In genomic region chr1:64246294-64246917, GRCh38 we compare ENCODE assay signal across 8 cellular contexts. TPM values are rescaled to one million over a fixed set of nuclear protein-coding genes. Genes with fewer than 3 reads are reported as not detected.
DNase-seq lines count a peak whose midpoint lies in the region; ATAC-seq and TF ChIP-seq lines count a peak whose summit lies in the region.

No MANE protein-coding gene starts in this region.

- peak overlapping the region; percentile 94 for H3K27ac ChIP-seq in VCaP
- no peak overlapping the region for H3K27ac ChIP-seq in thyroid gland

- H3K4me3 ChIP-seq in thyroid gland (replicated peaks in 1 of 3) = no peak overlapping the region

- H3K27ac Mint-ChIP-seq in T-helper 17 cell = no peak overlapping the region

- DNase-seq in GF-D8 (lab: John Stamatoyannopoulos, UW) (peak; percentile 9), NCI-H1092 (lab: John Stamatoyannopoulos, UW) (peak; percentile 5), left ventricle myocardium superior (no peak), thyroid gland (no peak), T-helper 17 cell (no peak), activated gamma-delta T cell treated with Interleukin-2 at 50 U/mL for 16 hours (no peak)

- intact Hi-C loops in left ventricle myocardium superior (cut with micrococcal nuclease) (loop anchor here (5.0 kb wide), 1 partner anchor 569 kb away; no protein-coding TSS in a partner anchor), thyroid gland (cut with DNase I) (loop anchor here (5.0 to 10.0 kb wide), 3 partner anchors 109 to 629 kb away; no protein-coding TSS in a partner anchor)

- H3K36me3 Mint-ChIP-seq in T-helper 17 cell (ENCODE audit: low read depth) = no peaks in the 10 kb centered on the region

- H3K9me3 ChIP-seq in thyroid gland = no peaks in the 10 kb centered on the region
- H3K9me3 ChIP-seq in T-helper 17 cell (ENCODE audit: control insufficient read depth, low read length, poor library complexity, severe bottlenecking) = no peaks in the 10 kb centered on the region

- no peak for TF ChIP-seq POLR2A in thyroid gland (IDR thresholded peaks at IDR 0.05)

- H3K27me3 Mint-ChIP-seq in T-helper 17 cell = peaks cover 25% of the 10 kb centered on the region

- WGBS in thyroid gland, 2 donors = 18 to 20% methylated on average over 4 of the region's 4 CpGs

- H3K4me1 Mint-ChIP-seq in T-helper 17 cell = peaks cover 13% of the 10 kb centered on the region

- no peak overlapping the region for H3K4me3 Mint-ChIP-seq in T-helper 17 cell

- peak; percentile 78 for TF ChIP-seq CTCF in VCaP (conservative IDR thresholded peaks at IDR 0.05)
- TF ChIP-seq CTCF in thyroid gland (IDR thresholded peaks at IDR 0.05) = peak; percentile 27 to 80 (median 60)

- no peaks in the 10 kb centered on the region for H3K4me1 ChIP-seq in thyroid gland

- no peaks in the 10 kb centered on the region for H3K27me3 ChIP-seq in thyroid gland

- no peaks in the 10 kb centered on the region for H3K36me3 ChIP-seq in thyroid gland

- ATAC-seq in left ventricle myocardium superior (peak; percentile 49), HG02798 (IDR thresholded peaks at IDR 0.05; ENCODE audit: poor library complexity, unreplicated experiment) (no peak), T-helper 17 cell (no peak)

RNA-seq across cellular contexts. Expression of gene UBE2U, which starts 43.0 kb away (rescaled TPM):
- 1.2 TPM for total RNA-seq in left ventricle myocardium superior
- total RNA-seq in thyroid gland = not detected
- total RNA-seq in T-helper 17 cell = not detected

Comparison
In these comparisons a context has a peak if more than half of its experiments do, and no peak if none do; other contexts are left out.
1. DNase-seq: peak in GF-D8 (single experiment) and NCI-H1092 (single experiment); none in left ventricle myocardium superior (single experiment), thyroid gland (0 of 2), T-helper 17 cell (0 of 3) and activated gamma-delta T cell treated with Interleukin-2 at 50 U/mL for 16 hours (single experiment).